In genomic region chr10:113891476-113891875, GRCh38 we compare ENCODE assay signal across 12 cellular contexts. TPM values are rescaled to one million over a fixed set of nuclear protein-coding genes. Genes with fewer than 3 reads are reported as not detected.
DNase-seq lines count a peak whose midpoint lies in the region; ATAC-seq and TF ChIP-seq lines count a peak whose summit lies in the region.
"Had no signal": no experiment of that assay in that cellular context is flagged by ENCODE, and none has a peak within 500 bp of the region (broad histone marks: within the 10 kb centered on the region; RNA-seq: fewer than 3 reads in every experiment).

No MANE protein-coding gene starts in this region.

- peaks cover 30% of the 10 kb centered on the region for H3K4me1 ChIP-seq in Caco-2
- H3K4me1 ChIP-seq in heart right ventricle, result peaks cover 0 to 51% (median 22%) of the 10 kb centered on the region in 9 donors
- H3K4me1 ChIP-seq in neural progenitor cell, result no peaks in the 10 kb centered on the region

- H2AFZ ChIP-seq in neural progenitor cell (replicated peaks), result no peak overlapping the region
- H2AFZ ChIP-seq: GM23248 had no signal

- H3K27ac Mint-ChIP-seq in Caco-2 (ENCODE audit: unreplicated experiment) (peak overlapping the region; percentile 37), neural progenitor cell (peak overlapping the region; percentile 39)
- H3K27ac Mint-ChIP-seq: activated naive CD8-positive, alpha-beta T cell had no signal

- H3K4me3 ChIP-seq in Caco-2 (ENCODE audit: low read depth, low read length) (no peak overlapping the region), heart right ventricle (no peak overlapping the region), neural progenitor cell (no peak overlapping the region)
- H3K4me3 ChIP-seq: GM23248 had no signal

- WGBS in heart right ventricle, 2 donors, result 47 to 53% methylated on average over 3 of the region's 3 CpGs

- H3K36me3 Mint-ChIP-seq in Caco-2 (ENCODE audit: insufficient read depth, unreplicated experiment) (peaks cover 38% of the 10 kb centered on the region), neural progenitor cell (peaks cover 48% of the 10 kb centered on the region)

- H3K27ac ChIP-seq in angular gyrus (ENCODE audit: low read depth, low read length) (peak overlapping the region; percentile 78), heart right ventricle (peak overlapping the region in 6 of 10 donors; percentile 9 to 72 (median 59)), neural progenitor cell (no peak overlapping the region)
- H3K27ac ChIP-seq: GM23248 had no signal

- no peak for TF ChIP-seq CTCF in Caco-2 (IDR thresholded peaks at IDR 0.05; ENCODE audit: insufficient read depth in 1 of 2, low read depth in 1 of 2, low read length in 1 of 2, severe bottlenecking in 1 of 2, unreplicated experiment in 1 of 2)
- peak in 2 of 9 donors; percentile 38 to 39 for TF ChIP-seq CTCF in heart right ventricle (IDR thresholded peaks at IDR 0.05)
- no peak for TF ChIP-seq CTCF in neural progenitor cell (IDR thresholded peaks at IDR 0.05)

- no peak overlapping the region for H3K9ac ChIP-seq in neural progenitor cell
- H3K9ac ChIP-seq: GM23248 had no signal

- H3K4me2 ChIP-seq in neural progenitor cell, result no peak overlapping the region

- ATAC-seq in heart right ventricle (peak; percentile 53 to 93 (median 86)), GM18519 (IDR thresholded peaks at IDR 0.05; ENCODE audit: low FRiP score, unreplicated experiment) (no peak)

- no peaks in the 10 kb centered on the region for H3K27me3 Mint-ChIP-seq in Caco-2 (ENCODE audit: insufficient read depth, unreplicated experiment)
- H3K27me3 Mint-ChIP-seq in neural progenitor cell (ENCODE audit: insufficient read depth, low read depth), result no peaks in the 10 kb centered on the region
- H3K27me3 Mint-ChIP-seq: activated naive CD8-positive, alpha-beta T cell had no signal

- BruUV-seq in Caco-2 (replicated peaks; lab: Mats Ljungman, UMichigan), result no TSS peak

- H3K27me3 ChIP-seq in Caco-2 (replicated peaks; ENCODE audit: control insufficient read depth, insufficient read depth, low read length) (no peaks in the 10 kb centered on the region), heart right ventricle (no peaks in the 10 kb centered on the region), neural progenitor cell (no peaks in the 10 kb centered on the region)

- POLR2A ChIA-PET in Caco-2 (lab: Charles Lee), result interaction anchor here (0.6 kb wide), 1 partner anchor 152 kb away, joined by 3 read pairs; no protein-coding TSS in a partner anchor

- DNase-seq in Caco-2 (peak; percentile 41 to 42), heart right ventricle (peak in 1 of 2 donors; percentile 13), neural progenitor cell (ENCODE audit: low spot score) (no peak), SW 1271 (lab: John Stamatoyannopoulos, UW) (no peak), DMS53 treated with DMSO at 0.1 percent for 48 hours (lab: John Stamatoyannopoulos, UW; ENCODE audit: unreplicated experiment) (no peak)
- no peak for DNase-seq in activated effector memory CD4-positive, alpha-beta T cell treated with Interleukin-2 at 50 U/mL for 16 hours
- DNase-seq: activated CD4-positive, alpha-beta T cell treated with anti-CD3 and anti-CD28 coated beads for 1 hour; GM23248; RPMI8226 had no signal

- H3K4me1 Mint-ChIP-seq in Caco-2 (ENCODE audit: low read depth, unreplicated experiment) (peaks cover 39% of the 10 kb centered on the region), neural progenitor cell (no peaks in the 10 kb centered on the region)

- H3K79me2 ChIP-seq in neural progenitor cell (ENCODE audit: low read depth), result no peaks in the 10 kb centered on the region

- H3F3A ChIP-seq in neural progenitor cell (ENCODE audit: low read depth), result no peaks in the 10 kb centered on the region

- CTCF ChIA-PET in Caco-2 (lab: Charles Lee), result interaction anchor here (0.5 to 0.7 kb wide), 3 partner anchors 31 to 741 kb away, joined by 3 read pairs; no protein-coding TSS in a partner anchor

- no peak overlapping the region for H3K4me3 Mint-ChIP-seq in Caco-2 (ENCODE audit: unreplicated experiment)
- H3K4me3 Mint-ChIP-seq in neural progenitor cell, result no peak overlapping the region
- H3K4me3 Mint-ChIP-seq: activated naive CD8-positive, alpha-beta T cell had no signal

- peaks cover 5% of the 10 kb centered on the region for H4K20me1 ChIP-seq in neural progenitor cell (ENCODE audit: low read depth)

- intact Hi-C loops in Caco-2 (cut with micrococcal nuclease; ENCODE audit: unreplicated experiment), result loop anchor here (1.0 to 10.0 kb wide), 4 partner anchors 15 to 212 kb away; partner anchors contain the start of gene ADRB1
- intact Hi-C loops in heart right ventricle (cut with DNase I), result loop anchor here in 4 of 10 donors (1.0 to 10.0 kb wide), 6 partner anchors 34 to 213 kb away; partner anchors contain the start of gene ADRB1 (in 1 of the 4)

- no peaks in the 10 kb centered on the region for H3K36me3 ChIP-seq in Caco-2 (ENCODE audit: control insufficient read depth, insufficient read depth, low read length)
- H3K36me3 ChIP-seq in heart right ventricle, result peaks cover 0 to 55% (median 0%) of the 10 kb centered on the region in 9 donors
- H3K36me3 ChIP-seq in neural progenitor cell, result peaks cover 11% of the 10 kb centered on the region

- H3K9me3 ChIP-seq in Caco-2 (no peaks in the 10 kb centered on the region), heart right ventricle (no peaks in the 10 kb centered on the region), neural progenitor cell (ENCODE audit: low read depth) (no peaks in the 10 kb centered on the region)

- H3K9me3 Mint-ChIP-seq in Caco-2 (ENCODE audit: unreplicated experiment), result peaks cover 6% of the 10 kb centered on the region
- no peaks in the 10 kb centered on the region for H3K9me3 Mint-ChIP-seq in neural progenitor cell

RNA-seq across cellular contexts. Expression of gene NHLRC2, which starts 37.0 kb away (rescaled TPM):
- total RNA-seq in Caco-2 (2022), result 30.8 and 37.4 TPM in 2 replicates
- 10 to 100 TPM; 58.0 to 98.0 (median 72.0) TPM for total RNA-seq in heart right ventricle
- 10 to 100 TPM in 1 of 2 donors, 1 to 10 TPM in 1; 6.7 to 22.8 TPM for polyA plus RNA-seq in heart right ventricle
- 38.0 and 47.6 TPM in 2 replicates for total RNA-seq in neural progenitor cell (ENCODE audit: low replicate concordance)

RNA-seq across cellular contexts. Expression of gene DCLRE1A, which starts 37.6 kb away (rescaled TPM):
- total RNA-seq in Caco-2 (2022) (13.3 and 13.5 TPM in 2 replicates), heart right ventricle (1 to 10 TPM; 4.6 to 7.5 (median 5.7) TPM), neural progenitor cell (ENCODE audit: low replicate concordance) (24.0 and 35.9 TPM in 2 replicates)
- polyA plus RNA-seq in heart right ventricle, result 1 to 10 TPM; 3.3 to 3.9 TPM

Comparison
In these comparisons a context has a peak if more than half of its experiments do, and no peak if none do; other contexts are left out.
1. DNase-seq: peak in Caco-2 (2 of 2); none in neural progenitor cell (single experiment), SW 1271 (0 of 2), DMS53 treated with DMSO at 0.1 percent for 48 hours (single experiment) and activated effector memory CD4-positive, alpha-beta T cell treated with Interleukin-2 at 50 U/mL for 16 hours (single experiment).